23 cellular contexts compared by ENCODE assay signal in the genomic region with DNA sequence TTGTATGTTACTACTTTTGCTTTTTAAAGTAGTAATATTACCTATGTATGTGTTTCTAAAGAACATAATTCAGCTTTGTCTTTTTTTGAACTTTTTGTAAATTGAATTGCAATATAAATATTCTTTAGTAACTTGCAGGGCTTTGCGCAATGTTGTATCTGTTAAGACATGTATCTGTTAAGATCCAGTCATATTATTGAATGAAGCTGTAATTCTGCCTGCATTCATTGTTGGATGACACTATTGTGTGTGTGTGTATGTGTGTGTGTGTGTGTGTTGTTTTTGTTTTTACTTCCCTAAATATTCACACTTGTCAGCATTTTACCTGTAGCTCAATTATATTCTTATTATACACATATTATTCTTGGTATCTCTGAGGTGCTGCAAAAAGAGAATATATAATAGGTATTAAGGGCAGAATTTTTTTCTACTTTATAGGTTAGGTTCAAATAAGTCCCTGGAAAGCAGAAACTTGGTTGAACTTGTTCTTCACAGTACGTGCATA.
DNase-seq lines count a peak whose midpoint lies in the region; ATAC-seq, FAIRE-seq and TF ChIP-seq lines count a peak whose summit lies in the region.
"Had no signal": no experiment of that assay in that cellular context is flagged by ENCODE, and none has a peak within 500 bp of the region (broad histone marks: within the 10 kb centered on the region; RNA-seq: fewer than 3 reads in every experiment).

No MANE protein-coding gene starts in this region.

- FAIRE-seq in A549 (lab: Jason Lieb, UNC) = no peak
- FAIRE-seq: D721Med, GM12878, GM19239 had no signal

- no peak overlapping the region for H2AFZ ChIP-seq in IMR-90 (replicated peaks; ENCODE audit: low read length, poor library complexity)
- H2AFZ ChIP-seq in mammary epithelial cell (ENCODE audit: low read depth, low read length) = no peak overlapping the region
- H2AFZ ChIP-seq: GM23338 had no signal

- H2BK15ac ChIP-seq in IMR-90 (ENCODE audit: low read depth, low read length) = no peak overlapping the region

- TF ChIP-seq RAD21 in A549 (conservative IDR thresholded peaks at IDR 0.05 in 1 of 2, IDR thresholded peaks at IDR 0.05 in 1 of 2) (no peak), IMR-90 (IDR thresholded peaks at IDR 0.05; ENCODE audit: low read length) (no peak)

- H3K79me1 ChIP-seq in IMR-90 (ENCODE audit: low read depth in 1 of 2, low read length in 2 of 2) = no peaks in the 10 kb centered on the region

- TF ChIP-seq CTCF in A549 (IDR thresholded peaks at IDR 0.05) = no peak
- TF ChIP-seq CTCF in IMR-90 (conservative IDR thresholded peaks at IDR 0.05; ENCODE audit: low read depth, low read length) = no peak
- no peak for TF ChIP-seq CTCF in mammary epithelial cell (conservative IDR thresholded peaks at IDR 0.05 in 1 of 2, IDR thresholded peaks at IDR 0.05 in 1 of 2; ENCODE audit: extremely low read depth in 1 of 2, insufficient read depth in 1 of 2, low read depth in 1 of 2, low read length in 2 of 2)
- TF ChIP-seq CTCF in foreskin keratinocyte (conservative IDR thresholded peaks at IDR 0.05) = no peak
- no peak for TF ChIP-seq CTCF in Calu3 (IDR thresholded peaks at IDR 0.05; ENCODE audit: unreplicated experiment)

- POLR2A ChIA-PET in A549 (lab: Yijun Ruan, JAX) = no interaction called here
- POLR2A ChIA-PET in IMR-90 (lab: Charles Lee; ENCODE audit: unreplicated experiment) = no interaction called here

- H4K8ac ChIP-seq in IMR-90 (ENCODE audit: low read depth in 2 of 2, low read length in 2 of 2) = no peak overlapping the region

- no peak overlapping the region for H2AK9ac ChIP-seq in IMR-90 (replicated peaks; ENCODE audit: low read depth, low read length, poor library complexity)

- no peak overlapping the region for H3K27ac Mint-ChIP-seq in Calu3 (ENCODE audit: unreplicated experiment)
- H3K27ac Mint-ChIP-seq: B cell; CD4-positive, CD25-positive, alpha-beta regulatory T cell; CD8-positive, alpha-beta T cell; GM23338; H9 had no signal

- DNase-seq in A549 (ENCODE audit: low read depth in 1 of 2, low spot score in 1 of 2) (no peak), IMR-90 (no peak), mammary epithelial cell (peak; percentile 3), foreskin keratinocyte (peak; percentile 34 to 62), Calu3 (no peak), occipital lobe (lab: John Stamatoyannopoulos, UW) (no peak)
- DNase-seq: Caco-2; CD4-positive, CD25-positive, alpha-beta regulatory T cell; CD8-positive, alpha-beta T cell; DMS 273 treated with DMSO at 0.1 percent for 48 hours; DMS79; EL; GDM1; H9 had no signal

- H2BK20ac ChIP-seq in IMR-90 (ENCODE audit: low read depth, low read length) = no peak overlapping the region

- no peak overlapping the region for H3K4me3 Mint-ChIP-seq in Calu3 (ENCODE audit: low read depth, unreplicated experiment)
- H3K4me3 Mint-ChIP-seq: B cell; CD4-positive, CD25-positive, alpha-beta regulatory T cell; CD8-positive, alpha-beta T cell; GM23338; H9 had no signal

- H3K79me2 ChIP-seq in mammary epithelial cell (ENCODE audit: insufficient read depth, low read length) = no peaks in the 10 kb centered on the region

- H3K4me3 ChIP-seq in A549 (no peak overlapping the region), IMR-90 (ENCODE audit: insufficient read depth, low read depth, low read length) (no peak overlapping the region), mammary epithelial cell (replicated peaks in 1 of 3; ENCODE audit: insufficient read depth in 1 of 3, low read depth in 2 of 3, low read length in 3 of 3) (no peak overlapping the region)
- H3K4me3 ChIP-seq: BLaER1, GM12878, GM23338 had no signal

- no peak overlapping the region for H2AK5ac ChIP-seq in IMR-90 (ENCODE audit: low read depth, low read length)

- in situ Hi-C loops in IMR-90 (cut with MboI; ENCODE audit: low sequenced_read_pairs) = no loop called here
- in situ Hi-C loops in mammary epithelial cell (cut with MboI; ENCODE audit: low sequenced_read_pairs in 2 of 2) = no loop called here

- no peak overlapping the region for H3K23ac ChIP-seq in IMR-90 (ENCODE audit: low read depth, low read length)

- H3K27me3 Mint-ChIP-seq in Calu3 (ENCODE audit: unreplicated experiment) = no peaks in the 10 kb centered on the region
- H3K27me3 Mint-ChIP-seq: B cell; CD4-positive, CD25-positive, alpha-beta regulatory T cell had no signal

- no peaks in the 10 kb centered on the region for H3K9me1 ChIP-seq in IMR-90 (ENCODE audit: insufficient read depth, low read length)

- no peak for TF ChIP-seq POLR2A in A549 (IDR thresholded peaks at IDR 0.05; ENCODE audit: low read length)
- no peak for TF ChIP-seq POLR2A in IMR-90 (IDR thresholded peaks at IDR 0.05; ENCODE audit: low read depth, low read length)

- dilution Hi-C loops in IMR-90 (cut with HindIII; ENCODE audit: low sequenced_read_pairs, unreplicated experiment) (no loop called here), mammary epithelial cell (cut with HindIII; ENCODE audit: low sequenced_read_pairs) (no loop called here)

- H3K4me1 ChIP-seq in A549 = no peaks in the 10 kb centered on the region
- H3K4me1 ChIP-seq in IMR-90 (ENCODE audit: control insufficient read depth, insufficient read depth, low read length) = no peaks in the 10 kb centered on the region
- no peaks in the 10 kb centered on the region for H3K4me1 ChIP-seq in mammary epithelial cell (ENCODE audit: insufficient read depth, low read length)
- no peaks in the 10 kb centered on the region for H3K4me1 ChIP-seq in foreskin keratinocyte
- H3K4me1 ChIP-seq: BLaER1 had no signal

- CTCF ChIA-PET in A549 (lab: Yijun Ruan, JAX) (no interaction called here), IMR-90 (lab: Yijun Ruan, JAX) (no interaction called here), mammary epithelial cell (lab: Charles Lee; ENCODE audit: low non-redundant PET) (no interaction called here), Calu3 (lab: Charles Lee) (no interaction called here)

- H3K27me3 ChIP-seq in IMR-90 (ENCODE audit: control insufficient read depth, insufficient read depth, low read length) (no peaks in the 10 kb centered on the region), mammary epithelial cell (ENCODE audit: insufficient read depth, low read length) (no peaks in the 10 kb centered on the region), foreskin keratinocyte (no peaks in the 10 kb centered on the region)
- H3K27me3 ChIP-seq: BLaER1 had no signal

- H4K20me1 ChIP-seq in IMR-90 (ENCODE audit: insufficient read depth, low read length) (no peaks in the 10 kb centered on the region), mammary epithelial cell (ENCODE audit: insufficient read depth, low read length) (no peaks in the 10 kb centered on the region)
- H4K20me1 ChIP-seq: BLaER1 had no signal

- no peaks in the 10 kb centered on the region for H3K9me3 Mint-ChIP-seq in Calu3 (ENCODE audit: low read depth, unreplicated experiment)
- H3K9me3 Mint-ChIP-seq: GM23338, H9 had no signal

- BruUV-seq in IMR-90 (replicated peaks; lab: Mats Ljungman, UMichigan) (no TSS peak), mammary epithelial cell (replicated peaks; lab: Mats Ljungman, UMichigan) (no TSS peak), Calu3 (replicated peaks; lab: Mats Ljungman, UMichigan) (no TSS peak)

- WGBS in A549 (ENCODE audit: missing lambda C conversion rate) = 67% methylated on average over 2 of the region's 2 CpGs
- WGBS in IMR-90 (ENCODE audit: extremely low coverage in 2 of 2, insufficient read length in 1 of 2), 2 experiments = no CpG with 5 or more reads among the region's 2 CpGs
- WGBS in mammary epithelial cell (ENCODE audit: low coverage, missing lambda C conversion rate) = 67% methylated on average over 2 of the region's 2 CpGs

- H3K4ac ChIP-seq in IMR-90 (ENCODE audit: low read depth, low read length) = no peak overlapping the region

- TF ChIP-seq EP300 in A549 (IDR thresholded peaks at IDR 0.05) = no peak

- intact Hi-C loops in IMR-90 (cut with micrococcal nuclease) = no loop called here
- intact Hi-C loops in mammary epithelial cell (cut with micrococcal nuclease) = no loop called here
- intact Hi-C loops in Calu3 (cut with micrococcal nuclease; ENCODE audit: unreplicated experiment) = no loop called here

- H3K18ac ChIP-seq in IMR-90 (ENCODE audit: low read depth, low read length) = no peak overlapping the region

- H3K36me3 ChIP-seq in IMR-90 (ENCODE audit: control insufficient read depth, insufficient read depth, low read length) (no peaks in the 10 kb centered on the region), mammary epithelial cell (ENCODE audit: insufficient read depth, low read length) (no peaks in the 10 kb centered on the region)
- H3K36me3 ChIP-seq: BLaER1 had no signal

- H3K4me1 Mint-ChIP-seq in Calu3 (ENCODE audit: low read depth, unreplicated experiment) = no peaks in the 10 kb centered on the region
- H3K4me1 Mint-ChIP-seq: B cell; CD4-positive, CD25-positive, alpha-beta regulatory T cell had no signal

- no peak overlapping the region for H3K14ac ChIP-seq in IMR-90 (replicated peaks; ENCODE audit: low read depth, low read length)

- H3K56ac ChIP-seq in IMR-90 (ENCODE audit: extremely low read depth, insufficient read depth, low read length) = no peak overlapping the region

- H3K4me2 ChIP-seq in A549 (no peak overlapping the region), IMR-90 (ENCODE audit: low read depth, low read length) (no peak overlapping the region), mammary epithelial cell (ENCODE audit: insufficient read depth, low read depth, low read length) (no peak overlapping the region)
- H3K4me2 ChIP-seq: BLaER1, GM23338 had no signal

- H3K9me3 ChIP-seq in A549 (no peaks in the 10 kb centered on the region), IMR-90 (ENCODE audit: control insufficient read depth, insufficient read depth, low read length) (peaks cover 6% of the 10 kb centered on the region), mammary epithelial cell (replicated peaks; ENCODE audit: insufficient read depth, low read length) (no peaks in the 10 kb centered on the region)
- H3K9me3 ChIP-seq: BLaER1, Caco-2 had no signal

- H2BK5ac ChIP-seq in IMR-90 (ENCODE audit: low read depth, low read length, poor library complexity, severe bottlenecking) = no peak overlapping the region

- ATAC-seq in A549 = no peak
- ATAC-seq in IMR-90 (ENCODE audit: low read depth) = no peak
- ATAC-seq in foreskin keratinocyte = no peak
- ATAC-seq in GM21717 (IDR thresholded peaks at IDR 0.05; ENCODE audit: unreplicated experiment) = no peak
- ATAC-seq: CD8-positive, alpha-beta T cell; GM23338; HCT116 had no signal

- no peak overlapping the region for H4K5ac ChIP-seq in IMR-90 (ENCODE audit: low read depth, low read length)

- H3K36me3 Mint-ChIP-seq in Calu3 (ENCODE audit: insufficient read depth, unreplicated experiment) = no peaks in the 10 kb centered on the region
- H3K36me3 Mint-ChIP-seq: CD4-positive, CD25-positive, alpha-beta regulatory T cell; CD8-positive, alpha-beta T cell had no signal

- no peak overlapping the region for H3K9ac ChIP-seq in IMR-90 (ENCODE audit: low read depth, low read length)
- no peak overlapping the region for H3K9ac ChIP-seq in mammary epithelial cell (ENCODE audit: insufficient read depth, low read length)
- H3K9ac ChIP-seq: BLaER1 had no signal

- H4K91ac ChIP-seq in IMR-90 (ENCODE audit: insufficient read depth, low read depth, low read length) = no peak overlapping the region

- no peak overlapping the region for H3K27ac ChIP-seq in A549
- H3K27ac ChIP-seq in IMR-90 (ENCODE audit: insufficient read depth, low read length) = no peak overlapping the region
- H3K27ac ChIP-seq in mammary epithelial cell (ENCODE audit: insufficient read depth, low read depth, low read length) = no peak overlapping the region
- no peak overlapping the region for H3K27ac ChIP-seq in foreskin keratinocyte
- H3K27ac ChIP-seq: BLaER1, C4-2B had no signal

- no peak overlapping the region for H2BK120ac ChIP-seq in IMR-90 (ENCODE audit: low read depth, low read length)

Comparison
In these comparisons a context has a peak if more than half of its experiments do, and no peak if none do; other contexts are left out.
1. DNase-seq: peak in mammary epithelial cell (single experiment) and foreskin keratinocyte (2 of 2); none in A549 (0 of 2), IMR-90 (single experiment), Calu3 (single experiment) and occipital lobe (single experiment).